Comparison of ENCODE assay signal across 20 cellular contexts in genomic region chr5:131186561-131187256, GRCh38. TPM values are rescaled to one million over a fixed set of nuclear protein-coding genes. Genes with fewer than 3 reads are reported as not detected.
DNase-seq lines count a peak whose midpoint lies in the region; ATAC-seq, FAIRE-seq and TF ChIP-seq lines count a peak whose summit lies in the region.
"Had no signal": no experiment of that assay in that cellular context is flagged by ENCODE, and none has a peak within 500 bp of the region (broad histone marks: within the 10 kb centered on the region; RNA-seq: fewer than 3 reads in every experiment).

No MANE protein-coding gene starts in this region.

- no peak overlapping the region for H3K27ac ChIP-seq in MM.1S (ENCODE audit: low read length)
- H3K27ac ChIP-seq: 22Rv1, neutrophil had no signal

- H3K9ac ChIP-seq in MM.1S (ENCODE audit: low read length), result no peak overlapping the region

- no peaks in the 10 kb centered on the region for H3K36me3 ChIP-seq in bronchial epithelial cell (ENCODE audit: control insufficient read depth, insufficient read depth, low read length)
- H3K36me3 ChIP-seq in MM.1S (replicated peaks; ENCODE audit: insufficient read depth, low read length), result no peaks in the 10 kb centered on the region
- H3K36me3 ChIP-seq: HAP-1, neutrophil had no signal

- ATAC-seq in GM19023 (IDR thresholded peaks at IDR 0.05; ENCODE audit: unreplicated experiment), result no peak
- ATAC-seq: left lobe of liver, T-cell had no signal

- H3K4me3 ChIP-seq in bronchial epithelial cell (ENCODE audit: low read depth, low read length) (no peak overlapping the region), MM.1S (ENCODE audit: low read length) (no peak overlapping the region)
- H3K4me3 ChIP-seq: HAP-1 had no signal

- H3F3A ChIP-seq in MM.1S (ENCODE audit: insufficient read depth, low read length), result no peaks in the 10 kb centered on the region

- TF ChIP-seq CTCF in bronchial epithelial cell (IDR thresholded peaks at IDR 0.05; ENCODE audit: insufficient read depth, low read length, severe bottlenecking) (no peak), MM.1S (IDR thresholded peaks at IDR 0.05; ENCODE audit: low read length) (no peak)

- DNase-seq in NCI-H2196 (lab: John Stamatoyannopoulos, UW; ENCODE audit: unreplicated experiment) (peak; percentile 8), NCI-H2196 treated with DMSO at 0.1 percent for 48 hours (lab: John Stamatoyannopoulos, UW; ENCODE audit: unreplicated experiment) (no peak), OCI-M1 (lab: John Stamatoyannopoulos, UW) (peak; percentile 63), bronchial epithelial cell (ENCODE audit: low read depth) (peak; percentile 50), myocyte (ENCODE audit: low read depth) (peak; percentile 23), MM.1S (no peak), AG08396 (ENCODE audit: low spot score) (no peak)
- DNase-seq: activated T-cell treated with anti-CD3 and anti-CD28 coated beads, Interleukin-2, amount 50 U/mL, for 24 hours; DMS79 treated with DMSO at 0.1 percent for 48 hours; NCI-H2029; retina; stimulated activated CD4-positive, alpha-beta T cell treated with anti-CD3 and anti-CD28 coated beads, Interleukin-15, amount 100 ng/mL, for 24 hours; T-cell had no signal

- no peaks in the 10 kb centered on the region for H3K4me1 ChIP-seq in MM.1S (ENCODE audit: low read length)
- H3K4me1 ChIP-seq: HAP-1 had no signal

- H4K20me1 ChIP-seq in MM.1S (ENCODE audit: insufficient read depth, low read length), result no peaks in the 10 kb centered on the region

- H3K27me3 ChIP-seq in bronchial epithelial cell (ENCODE audit: control insufficient read depth, insufficient read depth, low read length), result no peaks in the 10 kb centered on the region
- H3K27me3 ChIP-seq in MM.1S (replicated peaks; ENCODE audit: insufficient read depth, low read length), result no peaks in the 10 kb centered on the region
- H3K27me3 ChIP-seq: neutrophil had no signal

- FAIRE-seq in bronchial epithelial cell (lab: Jason Lieb, UNC), result no peak
- FAIRE-seq: GM19239, HTR-8/SVneo had no signal

- H3K9me3 ChIP-seq in MM.1S (replicated peaks; ENCODE audit: insufficient read depth, low read length), result no peaks in the 10 kb centered on the region
- H3K9me3 ChIP-seq: HAP-1, neutrophil had no signal

- H3K9me2 ChIP-seq in MM.1S (replicated peaks; ENCODE audit: insufficient read depth, low read length), result no peaks in the 10 kb centered on the region

- H3K79me2 ChIP-seq in MM.1S (ENCODE audit: low read length), result no peaks in the 10 kb centered on the region

- no peak overlapping the region for H3K4me2 ChIP-seq in MM.1S (ENCODE audit: low read depth, low read length)

- H2AFZ ChIP-seq in MM.1S (ENCODE audit: low read length), result no peak overlapping the region

RNA-seq across cellular contexts. Expression of gene LYRM7, which starts 16.0 kb away (rescaled TPM):
- 6.6 and 8.1 TPM in 2 replicates for total RNA-seq in bronchial epithelial cell
- total RNA-seq in myocyte, result 6.5 and 8.8 TPM in 2 replicates
- polyA plus RNA-seq in myocyte (2012), result 4.5 TPM

RNA-seq across cellular contexts. Expression of gene HINT1, which starts 21.7 kb away (rescaled TPM):
- total RNA-seq in bronchial epithelial cell (344 and 399 TPM in 2 replicates), myocyte (269 and 287 TPM in 2 replicates)
- polyA plus RNA-seq in myocyte (2012), result 524 TPM

Comparison
In these comparisons a context has a peak if more than half of its experiments do, and no peak if none do; other contexts are left out.
1. DNase-seq: peak in NCI-H2196 (single experiment), OCI-M1 (single experiment), bronchial epithelial cell (single experiment) and myocyte (single experiment); none in NCI-H2196 treated with DMSO at 0.1 percent for 48 hours (single experiment), MM.1S (single experiment) and AG08396 (single experiment).